14 cellular contexts compared by ENCODE assay signal in genomic region chr9:36966371-36967097, GRCh38.
"Had no signal": no experiment of that assay in that cellular context is flagged by ENCODE, and none has a peak within 500 bp of the region (broad histone marks: within the 10 kb centered on the region; RNA-seq: fewer than 3 reads in every experiment).

No MANE protein-coding gene starts in this region.

- H3K27ac Mint-ChIP-seq: activated T-helper 1 cell treated with anti-CD3 and anti-CD28 coated beads, Interleukin-12 subunit alpha, Interleukin-12 subunit beta, Interleukin-2, Interleukin-4 antibody, amounts not matched to agents 30 ng/mL and 10 ng/mL and 1 ng/mL, durations not matched to agents 14 hours and 24 hours and 36 hours; neural progenitor cell had no signal

- H3K4me1 Mint-ChIP-seq: activated CD4-positive, alpha-beta T cell treated with anti-CD3 and anti-CD28 coated beads, Interleukin-2, amount 10 ng/mL, durations not matched to agents 24 days and 14 days had no signal

- H3K27ac ChIP-seq: epithelial cell of prostate, neural progenitor cell, ovary, right lobe of liver, tibial artery, uterus had no signal

- H3K27me3 ChIP-seq: neural progenitor cell, ovary, right lobe of liver, uterus had no signal

- H3K9ac ChIP-seq: neural progenitor cell had no signal

- H3K27me3 Mint-ChIP-seq: activated CD4-positive, alpha-beta T cell treated with anti-CD3 and anti-CD28 coated beads, Interleukin-2, amount 10 ng/mL, durations not matched to agents 24 days and 14 days had no signal

- H3K4me3 Mint-ChIP-seq: activated CD4-positive, alpha-beta T cell treated with anti-CD3 and anti-CD28 coated beads, Interleukin-2, amount 10 ng/mL, durations not matched to agents 24 days and 14 days; activated T-helper 1 cell treated with anti-CD3 and anti-CD28 coated beads, Interleukin-12 subunit alpha, Interleukin-12 subunit beta, Interleukin-2, Interleukin-4 antibody, amounts not matched to agents 30 ng/mL and 10 ng/mL and 1 ng/mL, durations not matched to agents 14 hours and 24 hours and 36 hours; neural progenitor cell had no signal

- H3K4me2 ChIP-seq: neural progenitor cell had no signal

- DNase-seq: activated CD4-positive, alpha-beta T cell treated with anti-CD3 and anti-CD28 coated beads, Interleukin-2, amount 10 ng/mL, durations not matched to agents 24 days and 14 days; activated CD4-positive, CD25-positive, alpha-beta regulatory T cell; activated naive CD4-positive, alpha-beta T cell treated with Interleukin-2 at 50 U/mL for 16 hours; cortex of kidney; effector memory CD4-positive, alpha-beta T cell; foreskin melanocyte; ovary; T-helper 2 cell; tibial artery; uterus had no signal

- H2AFZ ChIP-seq: neural progenitor cell had no signal

- H3K9me3 Mint-ChIP-seq: activated CD4-positive, alpha-beta T cell treated with anti-CD3 and anti-CD28 coated beads, Interleukin-2, amount 10 ng/mL, durations not matched to agents 24 days and 14 days; activated T-helper 1 cell treated with anti-CD3 and anti-CD28 coated beads, Interleukin-12 subunit alpha, Interleukin-12 subunit beta, Interleukin-2, Interleukin-4 antibody, amounts not matched to agents 30 ng/mL and 10 ng/mL and 1 ng/mL, durations not matched to agents 14 hours and 24 hours and 36 hours; neural progenitor cell had no signal

- H3K9me3 ChIP-seq: ovary, right lobe of liver, tibial artery, uterus had no signal

- H3K4me1 ChIP-seq: right lobe of liver had no signal

- H3K4me3 ChIP-seq: neural progenitor cell, ovary, right lobe of liver, tibial artery, uterus had no signal

- H3K36me3 ChIP-seq: neural progenitor cell, ovary, right lobe of liver, tibial artery, uterus had no signal
